8 cellular contexts compared by ENCODE assay signal in genomic region chr3:32238027-32238815, GRCh38. TPM values are rescaled to one million over a fixed set of nuclear protein-coding genes. Genes with fewer than 3 reads are reported as not detected.
DNase-seq lines count a peak whose midpoint lies in the region; ATAC-seq and TF ChIP-seq lines count a peak whose summit lies in the region.

Gene CMTM8, plus strand, starts transcription at chr3:32238680. Its CDS starts 293 bp downstream, at chr3:32238973.

- ATAC-seq in GM18502 (IDR thresholded peaks at IDR 0.05; ENCODE audit: poor library complexity, unreplicated experiment) (peak; percentile 73), HG03460 (IDR thresholded peaks at IDR 0.05; ENCODE audit: unreplicated experiment) (peak; percentile 42), upper lobe of left lung (ENCODE audit: low FRiP score in 2 of 2) (peak; percentile 81 to 85)

- peak within 1 kb of the TSS; percentile 81 for H3K4me3 Mint-ChIP-seq in osteocyte (ENCODE audit: unreplicated experiment)

- TF ChIP-seq EP300 in upper lobe of left lung (IDR thresholded peaks at IDR 0.05): no peak

- peak in 3 of 4 donors; percentile 49 to 79 (median 67) for TF ChIP-seq POLR2A in upper lobe of left lung (IDR thresholded peaks at IDR 0.05)

- TSS peak; percentile 67 for BruUV-seq in PC-9 (replicated peaks; lab: Mats Ljungman, UMichigan)

- peaks cover 3% of the 10 kb centered on the region for H3K9me3 Mint-ChIP-seq in osteocyte (ENCODE audit: unreplicated experiment)

- H3K79me2 ChIP-seq in PC-9 (ENCODE audit: low read depth): peaks cover 31% of the 10 kb centered on the region

- H3K27ac ChIP-seq in PC-9 (no peak within 1 kb of the TSS), upper lobe of left lung (peak within 1 kb of the TSS; percentile 90 to 95 (median 91))

- 0 to 2% methylated on average over 8 to 52 of the region's 80 CpGs for WGBS in upper lobe of left lung, 2 donors

- peaks cover 17% of the 10 kb centered on the region; the same call in 1 of the 2 replicates for H3K4me1 ChIP-seq in PC-9 (replicated peaks; ENCODE audit: insufficient read depth)
- H3K4me1 ChIP-seq in upper lobe of left lung: peaks cover 0 to 31% (median 26%) of the 10 kb centered on the region in 4 donors

- CTCF ChIA-PET in PC-9 (lab: Charles Lee): interaction anchor here (0.6 kb wide), 2 partner anchors 57 to 59 kb away, joined by 4 to 5 read pairs; no protein-coding TSS in a partner anchor

- H2AFZ ChIP-seq in PC-9: peak within 1 kb of the TSS; percentile 90

- H3K9me2 ChIP-seq in PC-9 (ENCODE audit: insufficient read depth): no peaks in the 10 kb centered on the region

- peak; percentile 37 to 70 for DNase-seq in PC-9
- DNase-seq in activated T-helper 1 cell treated with anti-CD3 and anti-CD28 coated beads, Interleukin-2, amount 50 U/mL, for 16 hours (ENCODE audit: low read depth in 1 of 2, low spot score in 1 of 2): peak; percentile 39 to 55
- peak; percentile 28 to 72 for DNase-seq in foreskin fibroblast
- DNase-seq in osteocyte (ENCODE audit: extremely low spot score, unreplicated experiment): peak; percentile 81
- peak; percentile 75 to 92 for DNase-seq in upper lobe of left lung
- DNase-seq in GF-D8 (lab: John Stamatoyannopoulos, UW): no peak

- H3K4me3 ChIP-seq in PC-9 (peak within 1 kb of the TSS; percentile 72), foreskin fibroblast (ENCODE audit: low read depth in 1 of 2, low read length in 2 of 2) (peak within 1 kb of the TSS; percentile 48 to 59), upper lobe of left lung (peak within 1 kb of the TSS; percentile 70 to 89 (median 82))

- H4K20me1 ChIP-seq in PC-9 (ENCODE audit: insufficient read depth): no peaks in the 10 kb centered on the region

- H3K4me1 Mint-ChIP-seq in osteocyte (ENCODE audit: unreplicated experiment): peaks cover 13% of the 10 kb centered on the region

- no peaks in the 10 kb centered on the region for H3K27me3 Mint-ChIP-seq in osteocyte (ENCODE audit: unreplicated experiment)

- POLR2A ChIA-PET in PC-9 (lab: Charles Lee; ENCODE audit: unreplicated experiment): interaction anchor here (0.6 kb wide), 1 partner anchor 31 kb away, joined by 4 read pairs; no protein-coding TSS in a partner anchor

- H3K36me3 ChIP-seq in PC-9 (ENCODE audit: low read depth): 0 out of 2 replicates have a peak, but pooled peaks cover 3% of the 10 kb centered on the region
- no peaks in the 10 kb centered on the region for H3K36me3 ChIP-seq in upper lobe of left lung

- H3K9me3 ChIP-seq in PC-9 (ENCODE audit: insufficient read depth, low read depth): no peaks in the 10 kb centered on the region
- H3K9me3 ChIP-seq in upper lobe of left lung: peaks cover 0 to 9% (median 2%) of the 10 kb centered on the region in 4 donors

- intact Hi-C loops in PC-9 (cut with micrococcal nuclease; ENCODE audit: unreplicated experiment): loop anchor here (1.0 to 5.0 kb wide), 4 partner anchors 10 to 184 kb away; no protein-coding TSS in a partner anchor

- H3F3A ChIP-seq in PC-9 (ENCODE audit: insufficient read depth, low read depth): no peaks in the 10 kb centered on the region; the same call in 1 of the 2 replicates

- no peaks in the 10 kb centered on the region for H3K36me3 Mint-ChIP-seq in osteocyte (ENCODE audit: unreplicated experiment)

- H3K4me2 ChIP-seq in PC-9: peak within 1 kb of the TSS; percentile 89

- H3K27me3 ChIP-seq in PC-9 (ENCODE audit: insufficient read depth, low read depth) (no peaks in the 10 kb centered on the region), upper lobe of left lung (no peaks in the 10 kb centered on the region)

- TF ChIP-seq CTCF in PC-9 (conservative IDR thresholded peaks at IDR 0.05): no peak
- TF ChIP-seq CTCF in foreskin fibroblast (IDR thresholded peaks at IDR 0.05; ENCODE audit: low read depth, low read length): no peak
- TF ChIP-seq CTCF in osteocyte (IDR thresholded peaks at IDR 0.05): no peak
- peak in 1 of 6 experiments; percentile 4 for TF ChIP-seq CTCF in upper lobe of left lung (IDR thresholded peaks at IDR 0.05)

- peak within 1 kb of the TSS; percentile 15 for H3K27ac Mint-ChIP-seq in osteocyte (ENCODE audit: unreplicated experiment)

RNA-seq across cellular contexts. Expression of gene CMTM8, which starts in this region (rescaled TPM):
- total RNA-seq in PC-9 (2021): 16.8 and 17.8 TPM in 2 replicates
- total RNA-seq in osteocyte: 4.3 and 5.1 TPM in 2 replicates
- total RNA-seq in upper lobe of left lung: 10 to 100 TPM; 10.5 to 28.9 (median 19.6) TPM
